In the genomic region with DNA sequence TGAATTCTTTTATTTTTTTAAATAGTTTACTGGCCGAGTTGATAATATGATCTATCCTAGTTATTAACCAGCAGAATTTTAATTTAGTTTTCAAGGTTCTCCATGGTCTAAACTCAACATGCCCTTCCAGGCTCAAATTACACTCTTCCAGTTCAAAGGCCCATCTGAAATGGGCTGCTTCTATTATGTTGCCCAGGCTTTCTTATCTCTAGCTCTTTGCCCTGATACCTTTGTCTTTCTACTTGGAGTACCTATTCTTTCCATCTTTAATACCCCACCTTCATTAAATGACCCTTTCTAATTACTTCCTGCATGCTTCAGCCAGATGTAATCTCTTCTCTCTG, we compare ENCODE assay signal across 19 cellular contexts.
"Had no signal": no experiment of that assay in that cellular context is flagged by ENCODE, and none has a peak within 500 bp of the region (broad histone marks: within the 10 kb centered on the region; RNA-seq: fewer than 3 reads in every experiment).

No MANE protein-coding gene starts in this region.

- H3K27me3 ChIP-seq: right lobe of liver, suprapubic skin, upper lobe of left lung had no signal

- H3K4me3 Mint-ChIP-seq: activated CD4-positive, alpha-beta T cell treated with anti-CD3 and anti-CD28 coated beads for 36 hours; activated CD8-positive, alpha-beta T cell treated with anti-CD3 and anti-CD28 coated beads for 36 hours; activated naive CD8-positive, alpha-beta T cell treated with anti-CD3 and anti-CD28 coated beads for 36 hours; activated T-cell treated with anti-CD3 and anti-CD28 coated beads, Interleukin-2, amount 50 U/mL, for 72 hours; endodermal cell; natural killer cell had no signal

- ATAC-seq: activated CD4-positive, alpha-beta T cell treated with anti-CD3 and anti-CD28 coated beads for 36 hours; left colon; natural killer cell; stimulated activated naive CD8-positive, alpha-beta T cell treated with anti-CD3 and anti-CD28 coated beads, Interleukin-15, Interleukin-2, amounts not matched to agents 100 U/mL and 50 U/mL, for 24 hours had no signal

- H3K27ac ChIP-seq: right lobe of liver, suprapubic skin, upper lobe of left lung, WERI-Rb-1 had no signal

- H3K4me1 ChIP-seq: upper lobe of left lung had no signal

- H3K9me3 ChIP-seq: right lobe of liver, suprapubic skin, upper lobe of left lung had no signal

- H3K36me3 ChIP-seq: right lobe of liver, suprapubic skin, upper lobe of left lung, WERI-Rb-1 had no signal

- DNase-seq: activated CD4-positive, alpha-beta T cell treated with anti-CD3 and anti-CD28 coated beads for 36 hours; activated CD8-positive, alpha-beta memory T cell treated with anti-CD3 and anti-CD28 coated beads, Interleukin-2, amount 50 U/mL, for 4 hours; activated CD8-positive, alpha-beta T cell treated with anti-CD3 and anti-CD28 coated beads for 36 hours; activated gamma-delta T cell treated with Interleukin-2 at 50 U/mL for 16 hours; activated naive CD8-positive, alpha-beta T cell treated with anti-CD3 and anti-CD28 coated beads for 36 hours; activated T-cell treated with anti-CD3 and anti-CD28 coated beads, Interleukin-2, amount 50 U/mL, for 72 hours; dermis blood vessel endothelial cell; endodermal cell; left colon; natural killer cell; right lobe of liver; stimulated activated CD4-positive, alpha-beta T cell treated with anti-CD3 and anti-CD28 coated beads, Interleukin-12 subunit alpha, Interleukin-12 subunit beta, amount 100 ng/mL, for 4 hours; stimulated activated CD4-positive, alpha-beta T cell treated with anti-CD3 and anti-CD28 coated beads, Interleukin-4, amount 100 ng/mL, for 1 hour; stimulated activated CD8-positive, alpha-beta memory T cell treated with anti-CD3 and anti-CD28 coated beads, Interleukin-4, amount 100 ng/mL, for 48 hours; stimulated activated naive CD8-positive, alpha-beta T cell treated with anti-CD3 and anti-CD28 coated beads, Interleukin-15, Interleukin-2, amounts not matched to agents 100 U/mL and 50 U/mL, for 24 hours; upper lobe of left lung; WERI-Rb-1 had no signal

- H3K9me3 Mint-ChIP-seq: activated naive CD8-positive, alpha-beta T cell treated with anti-CD3 and anti-CD28 coated beads for 36 hours; endodermal cell had no signal

- H3K4me1 Mint-ChIP-seq: activated CD4-positive, alpha-beta T cell treated with anti-CD3 and anti-CD28 coated beads for 36 hours; activated naive CD8-positive, alpha-beta T cell treated with anti-CD3 and anti-CD28 coated beads for 36 hours; natural killer cell had no signal

- H3K27ac Mint-ChIP-seq: activated CD4-positive, alpha-beta T cell treated with anti-CD3 and anti-CD28 coated beads for 36 hours; activated CD8-positive, alpha-beta T cell treated with anti-CD3 and anti-CD28 coated beads for 36 hours; activated naive CD8-positive, alpha-beta T cell treated with anti-CD3 and anti-CD28 coated beads for 36 hours; activated T-cell treated with anti-CD3 and anti-CD28 coated beads, Interleukin-2, amount 50 U/mL, for 72 hours; endodermal cell; natural killer cell; progenitor cell of endocrine pancreas had no signal

- H3K27me3 Mint-ChIP-seq: activated CD4-positive, alpha-beta T cell treated with anti-CD3 and anti-CD28 coated beads for 36 hours; activated CD8-positive, alpha-beta T cell treated with anti-CD3 and anti-CD28 coated beads for 36 hours; activated naive CD8-positive, alpha-beta T cell treated with anti-CD3 and anti-CD28 coated beads for 36 hours; progenitor cell of endocrine pancreas had no signal

- H3K36me3 Mint-ChIP-seq: activated naive CD8-positive, alpha-beta T cell treated with anti-CD3 and anti-CD28 coated beads for 36 hours; natural killer cell had no signal

- H3K4me3 ChIP-seq: right lobe of liver, suprapubic skin, upper lobe of left lung had no signal
